ENCODE assay signal across 22 cellular contexts in the genomic region with DNA sequence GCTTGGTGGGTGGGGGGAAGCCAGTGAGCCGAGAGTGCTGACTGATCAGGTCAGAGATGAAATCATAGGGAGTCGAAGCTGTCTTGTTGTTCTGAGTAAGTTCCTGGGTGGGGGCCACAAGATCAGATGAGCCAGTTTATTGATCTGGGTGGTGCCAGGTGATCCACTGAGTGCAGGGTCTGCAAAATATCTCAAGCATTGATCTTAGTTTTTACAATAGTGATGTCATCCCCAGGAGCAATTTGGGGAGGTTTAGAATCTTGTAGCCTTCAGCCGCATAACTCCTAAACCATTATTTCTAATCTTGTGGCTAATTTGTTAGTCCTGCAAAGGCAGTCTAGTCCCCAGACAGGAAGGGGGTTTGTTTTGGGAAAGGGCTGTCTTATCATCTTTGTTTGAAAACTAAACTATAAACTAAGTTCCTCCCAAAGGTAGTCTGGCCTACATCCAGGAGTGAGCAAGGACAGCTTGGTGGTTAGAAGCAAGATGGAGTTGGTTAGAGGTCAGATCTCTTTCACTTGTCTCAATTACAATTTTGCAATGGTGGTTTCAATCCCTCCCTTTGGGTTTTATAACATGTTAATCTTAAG. TPM values are rescaled to one million over a fixed set of nuclear protein-coding genes. Genes with fewer than 3 reads are reported as not detected.
DNase-seq lines count a peak whose midpoint lies in the region; ATAC-seq, FAIRE-seq and TF ChIP-seq lines count a peak whose summit lies in the region.
"Had no signal": no experiment of that assay in that cellular context is flagged by ENCODE, and none has a peak within 500 bp of the region (broad histone marks: within the 10 kb centered on the region; RNA-seq: fewer than 3 reads in every experiment).

No MANE protein-coding gene starts in this region.

- H3K36me3 Mint-ChIP-seq in GM23338 (ENCODE audit: low read depth) = no peaks in the 10 kb centered on the region
- H3K36me3 Mint-ChIP-seq: CD4-positive, CD25-positive, alpha-beta regulatory T cell; CD8-positive, alpha-beta memory T cell; IgD-negative memory B cell had no signal

- no peak for DNase-seq in GM23338 (ENCODE audit: low spot score)
- no peak for DNase-seq in K562 (ENCODE audit: extremely low read depth in 1 of 4, low spot score in 3 of 4)
- DNase-seq in posterior vena cava (ENCODE audit: low spot score) = peak; percentile 23
- DNase-seq in NCI-H146 treated with DMSO at 0.1 percent for 48 hours (lab: John Stamatoyannopoulos, UW; ENCODE audit: unreplicated experiment) = no peak
- DNase-seq: ACHN; BE2C; C1 segment of cervical spinal cord; CD4-positive, CD25-positive, alpha-beta regulatory T cell; CD8-positive, alpha-beta memory T cell; COR-L47; GM23248; H9; KG1 had no signal

- no peak for TF ChIP-seq RAD21 in K562 (CRISPR knock-in tag; conservative IDR thresholded peaks at IDR 0.05 in 1 of 2, IDR thresholded peaks at IDR 0.05 in 1 of 2)

- no peak for TF ChIP-seq POLR2A in K562 (conservative IDR thresholded peaks at IDR 0.05)

- CTCF ChIA-PET in HEK293 (lab: Yijun Ruan, JAX) = no interaction called here
- CTCF ChIA-PET in K562 (lab: Yijun Ruan, JAX; ENCODE audit: low intra/inter-chr PET ratio) = no interaction called here

- intact Hi-C loops in K562 (cut with micrococcal nuclease) = no loop called here
- intact Hi-C loops in posterior vena cava (cut with DNase I) = no loop called here

- H3K27me3 Mint-ChIP-seq in GM23338 (ENCODE audit: insufficient read depth, low read depth, poor library complexity) = peaks cover 7% of the 10 kb centered on the region

- H3K4me2 ChIP-seq in GM23338 (no peak overlapping the region), K562 (ENCODE audit: insufficient read depth, low read length) (no peak overlapping the region)

- no peaks in the 10 kb centered on the region for H3K36me3 ChIP-seq in GM23338 (ENCODE audit: insufficient read depth)
- no peaks in the 10 kb centered on the region for H3K36me3 ChIP-seq in HEK293 (ENCODE audit: control insufficient read depth in 2 of 2, insufficient read depth in 1 of 2, low read length in 2 of 2)
- H3K36me3 ChIP-seq in K562 (ENCODE audit: control insufficient read depth, insufficient read depth, low read length) = no peaks in the 10 kb centered on the region
- H3K36me3 ChIP-seq: BE2C had no signal

- H3F3A ChIP-seq in GM23338 (replicated peaks; ENCODE audit: low read depth) = no peaks in the 10 kb centered on the region

- H4K20me1 ChIP-seq in GM23338 (replicated peaks; ENCODE audit: insufficient read depth) (no peaks in the 10 kb centered on the region), K562 (replicated peaks; ENCODE audit: control insufficient read depth, insufficient read depth, low read length) (no peaks in the 10 kb centered on the region)

- no peaks in the 10 kb centered on the region; the same call in 2 of the 3 replicates for H3K9me3 Mint-ChIP-seq in GM23338
- H3K9me3 Mint-ChIP-seq: CD4-positive, CD25-positive, alpha-beta regulatory T cell had no signal

- 6% methylated on average over 3 of the region's 3 CpGs for WGBS in K562 (ENCODE audit: insufficient coverage, low coverage, missing lambda C conversion rate)

- H3K79me2 ChIP-seq in GM23338 (replicated peaks; ENCODE audit: insufficient read depth) (no peaks in the 10 kb centered on the region), K562 (ENCODE audit: control insufficient read depth, insufficient read depth, low read length) (no peaks in the 10 kb centered on the region)

- BruUV-seq in K562 (replicated peaks; lab: Mats Ljungman, UMichigan) = no TSS peak

- H3K4me1 Mint-ChIP-seq in GM23338 = no peaks in the 10 kb centered on the region
- H3K4me1 Mint-ChIP-seq: CD4-positive, CD25-positive, alpha-beta regulatory T cell; CD8-positive, alpha-beta memory T cell; H9 had no signal

- ATAC-seq in GM23338 (no peak), K562 (peak; percentile 52), HG03196 (IDR thresholded peaks at IDR 0.05; ENCODE audit: unreplicated experiment) (no peak)

- H3K9ac ChIP-seq in K562 (ENCODE audit: insufficient read depth in 1 of 2, low read depth in 2 of 2, low read length in 2 of 2) = no peak overlapping the region
- H3K9ac ChIP-seq: GM23248 had no signal

- no peak overlapping the region for H3K27ac ChIP-seq in GM23338 (ENCODE audit: low read depth)
- no peak overlapping the region for H3K27ac ChIP-seq in HEK293 (ENCODE audit: extremely low read depth, low read depth, low read length)
- no peak overlapping the region for H3K27ac ChIP-seq in K562 (ENCODE audit: extremely low read depth, low read depth, low read length)
- H3K27ac ChIP-seq: GM23248, HL-60 had no signal

- TF ChIP-seq CTCF in GM23338 (conservative IDR thresholded peaks at IDR 0.05; ENCODE audit: low read depth in 2 of 2) = no peak
- TF ChIP-seq CTCF in HEK293 (tag by site-specific recombination; IDR thresholded peaks at IDR 0.05) = no peak
- no peak for TF ChIP-seq CTCF in K562 (IDR thresholded peaks at IDR 0.05 in 2 of 3, conservative IDR thresholded peaks at IDR 0.05 in 1 of 3; ENCODE audit: insufficient read depth in 2 of 3, low read depth in 1 of 3, low read length in 3 of 3)

- no peaks in the 10 kb centered on the region for H3K4me1 ChIP-seq in GM23338 (ENCODE audit: insufficient read depth)
- H3K4me1 ChIP-seq in HEK293 (ENCODE audit: control insufficient read depth, insufficient read depth, low read length) = no peaks in the 10 kb centered on the region
- H3K4me1 ChIP-seq in K562 (replicated peaks in 1 of 2; ENCODE audit: control insufficient read depth in 2 of 2, insufficient read depth in 2 of 2, low read length in 2 of 2) = peaks cover 0 to 5% of the 10 kb centered on the region in 2 experiments; a peak in 1 of 5 replicates
- H3K4me1 ChIP-seq: BE2C had no signal

- H2AFZ ChIP-seq in GM23338 (peak overlapping the region; percentile 90; the same call in 1 of the 2 replicates), K562 (ENCODE audit: low read depth, low read length) (peak overlapping the region; percentile 36; the same call in 1 of the 2 replicates)
- H2AFZ ChIP-seq: GM23248 had no signal

- in situ Hi-C loops in K562 (cut with MboI) = no loop called here

- no peak for TF ChIP-seq EP300 in K562 (IDR thresholded peaks at IDR 0.05; ENCODE audit: low read length)

- no peak overlapping the region for H3K4me3 ChIP-seq in GM23338
- no peak overlapping the region for H3K4me3 ChIP-seq in HEK293 (ENCODE audit: low read depth, low read length)
- H3K4me3 ChIP-seq in K562 = no peak overlapping the region
- H3K4me3 ChIP-seq: GM23248 had no signal

- H3K27me3 ChIP-seq in GM23338 (ENCODE audit: insufficient read depth) (no peaks in the 10 kb centered on the region), K562 (ENCODE audit: control insufficient read depth in 2 of 2, insufficient read depth in 2 of 2, low read length in 2 of 2) (no peaks in the 10 kb centered on the region; a peak in 1 of 5 replicates)
- H3K27me3 ChIP-seq: BE2C had no signal

- POLR2A ChIA-PET in HEK293 (lab: Yijun Ruan, JAX) (no interaction called here), K562 (lab: Yijun Ruan, JAX) (interaction anchor here (0.6 to 1.1 kb wide), 2 partner anchors 9 to 10 kb away, joined by 3 read pairs; no protein-coding TSS in a partner anchor)

- H3K4me3 Mint-ChIP-seq in GM23338 = no peak overlapping the region
- H3K4me3 Mint-ChIP-seq: CD4-positive, CD25-positive, alpha-beta regulatory T cell; CD8-positive, alpha-beta memory T cell; H9 had no signal

- H3K27ac Mint-ChIP-seq in GM23338 = no peak overlapping the region
- H3K27ac Mint-ChIP-seq: CD4-positive, CD25-positive, alpha-beta regulatory T cell; CD8-positive, alpha-beta memory T cell; IgD-negative memory B cell had no signal

- no peak for FAIRE-seq in K562 (lab: Jason Lieb, UNC)
- FAIRE-seq: A204.1, D721Med, G401.6, GM12891, GM19239 had no signal

- H3K9me3 ChIP-seq in HEK293 (ENCODE audit: control insufficient read depth, insufficient read depth, low read depth, low read length) (no peaks in the 10 kb centered on the region), K562 (replicated peaks; ENCODE audit: control insufficient read depth, insufficient read depth, low read depth, low read length) (no peaks in the 10 kb centered on the region)
- H3K9me3 ChIP-seq: BE2C had no signal

- no peaks in the 10 kb centered on the region for H3K9me1 ChIP-seq in K562 (ENCODE audit: control insufficient read depth, insufficient read depth, low read length)

- H3K9me2 ChIP-seq in GM23338 (ENCODE audit: insufficient read depth) = no peaks in the 10 kb centered on the region

TF ChIP-seq in GM23338, 12 proteins besides CTCF, POLR2A, EP300 and RAD21 (continues in another document):
- TF ChIP-seq ZNF331 (CRISPR knock-in tag; IDR thresholded peaks at IDR 0.05; ENCODE audit: low read depth) (no peak), EZH2phosphoT487 (IDR thresholded peaks at IDR 0.05; ENCODE audit: unreplicated experiment) (no peak), STAT1 (IDR thresholded peaks at IDR 0.05; ENCODE audit: unreplicated experiment) (no peak)

TF ChIP-seq in HEK293, 187 proteins besides CTCF, POLR2A, EP300 and RAD21 (continues in another document):
- TF ChIP-seq WT1 (tag by site-specific recombination; IDR thresholded peaks at IDR 0.05) (peak; percentile 42; the same call in 1 of the 2 replicates), SP2 (tag by site-specific recombination; IDR thresholded peaks at IDR 0.05) (no peak)

TF ChIP-seq in K562, 482 proteins besides CTCF, POLR2A, EP300 and RAD21 (continues in another document):
- no peak for TF ChIP-seq FUS (optimal IDR thresholded peaks at IDR 0.05; ENCODE audit: low read depth, low read length)
- no peak for TF ChIP-seq PPARD (CRISPR knock-in tag; IDR thresholded peaks at IDR 0.05)

RNA-seq across cellular contexts. Expression of gene MTMR14, which starts 18.7 kb away (rescaled TPM):
- 48.9 and 54.3 TPM in 2 replicates for total RNA-seq in GM23338 (2014; rRNA removed; shearing (Covaris generic))
- 32.8 and 34.4 TPM in 2 replicates for polyA plus RNA-seq in GM23338 (2016; fragmentation: Nextera tagmentation; extraction: Ambion mirVana)
- 172 and 205 TPM in 2 replicates for total RNA-seq in K562 (2011; cell fraction: chromatin; rRNA removed; ENCODE audit: low replicate concordance)
- total RNA-seq in K562 (2011; cell fraction: nucleolus; rRNA removed) = 108 and 109 TPM in 2 replicates
- 116 and 119 TPM in 2 replicates for total RNA-seq in K562 (2011; cell fraction: nucleoplasm; rRNA removed)
- 32.4 and 35.3 TPM in 2 replicates for total RNA-seq in K562 (2014; rRNA removed)
- 28.5 and 30.4 TPM in 2 replicates for total RNA-seq in K562 (2014; rRNA removed; fragmentation: Illumina TruSeq; extraction: Trizol)
- total RNA-seq in K562 (2015; rRNA removed; fragmentation: Illumina TruSeq; extraction: Trizol) = 32.0 and 33.3 TPM in 2 replicates
- total RNA-seq in K562 (2021) = 40.6 and 44.9 TPM in 2 replicates
- polyA plus RNA-seq in K562 (2011; rRNA removed) = 47.8 and 50.6 TPM in 2 replicates
- polyA plus RNA-seq in K562 (2011; cell fraction: cytosol; rRNA removed) = 48.0 and 51.9 TPM in 2 replicates
- polyA plus RNA-seq in K562 (2011; cell fraction: nucleus; rRNA removed) = 85.4 and 122 TPM in 2 replicates
- polyA plus RNA-seq in K562 (2012) = 45.5 and 57.8 TPM in 2 replicates
- polyA plus RNA-seq in K562 (2014; fragmentation: Illumina TruSeq; extraction: Trizol) = 40.3 and 44.4 TPM in 2 replicates
- 1 to 10 TPM; 8.2 to 9.9 TPM for polyA plus RNA-seq in K562 (2014; fragmentation: Nextera tagmentation; extraction: Ambion mirVana)
- 37.6 and 37.8 TPM in 2 replicates for polyA plus RNA-seq in K562 (2014; rRNA removed)
- polyA minus RNA-seq in K562 (2011; rRNA and poly(A)+ RNA removed) = 51.9 and 65.7 TPM in 2 replicates
- polyA minus RNA-seq in K562 (2011; cell fraction: cytosol; rRNA and poly(A)+ RNA removed) = 27.6 and 28.7 TPM in 2 replicates
- polyA minus RNA-seq in K562 (2011; cell fraction: nucleus; rRNA and poly(A)+ RNA removed) = 28.7 and 48.8 TPM in 2 replicates
- total RNA-seq in posterior vena cava = 10 to 100 TPM; 15.1 to 23.8 TPM
